In the genomic region with DNA sequence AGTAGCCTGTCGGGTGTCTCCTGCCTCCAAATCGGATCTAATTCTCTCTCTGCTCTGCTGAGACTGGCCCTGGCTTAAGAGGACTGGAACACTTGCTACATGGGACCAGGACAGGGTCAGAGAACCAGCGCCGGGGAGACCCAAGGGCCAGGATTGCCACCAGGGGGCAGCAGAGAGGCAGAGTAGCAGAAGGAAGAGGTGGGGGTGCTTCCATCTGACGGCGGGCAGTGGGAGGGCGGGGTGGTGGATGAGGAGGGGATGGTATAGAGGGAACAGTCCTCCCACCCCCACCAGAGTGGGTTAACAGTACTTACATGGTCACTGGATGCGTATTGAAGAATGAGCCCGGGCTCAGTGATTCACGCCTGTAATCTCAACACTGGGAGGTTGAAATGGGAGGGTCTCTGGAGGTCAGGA, we compare ENCODE assay signal across 9 cellular contexts. TPM values are rescaled to one million over a fixed set of nuclear protein-coding genes. Genes with fewer than 3 reads are reported as not detected.
DNase-seq lines count a peak whose midpoint lies in the region; ATAC-seq, FAIRE-seq and TF ChIP-seq lines count a peak whose summit lies in the region.
"Had no signal": no experiment of that assay in that cellular context is flagged by ENCODE, and none has a peak within 500 bp of the region (broad histone marks: within the 10 kb centered on the region; RNA-seq: fewer than 3 reads in every experiment).

No MANE protein-coding gene starts in this region.

- H3K4me1 Mint-ChIP-seq in progenitor cell of endocrine pancreas (ENCODE audit: low read depth): peaks cover 5% of the 10 kb centered on the region

- WGBS in IMR-90 (ENCODE audit: extremely low coverage in 2 of 2, insufficient read length in 1 of 2), 2 experiments: no CpG with 5 or more reads among the region's 10 CpGs

- no peak overlapping the region for H2BK15ac ChIP-seq in IMR-90 (ENCODE audit: low read depth, low read length)

- intact Hi-C loops in IMR-90 (cut with micrococcal nuclease) (loop anchor here (1.0 kb wide), 1 partner anchor 73 kb away; no protein-coding TSS in a partner anchor), cardiac septum (cut with DNase I) (no loop called here), vagina (cut with DNase I) (loop anchor here (5.0 kb wide), 1 partner anchor 38 kb away; no protein-coding TSS in a partner anchor)

- no peak overlapping the region for H2AK5ac ChIP-seq in IMR-90 (ENCODE audit: low read depth, low read length)

- H3K9me1 ChIP-seq in IMR-90 (ENCODE audit: insufficient read depth, low read length): peaks cover 2% of the 10 kb centered on the region; the same call in 1 of the 2 replicates

- CTCF ChIA-PET in IMR-90 (lab: Yijun Ruan, JAX): interaction anchor here (1.2 to 1.7 kb wide), 2 partner anchors 9 to 25 kb away, joined by 4 to 5 read pairs; no protein-coding TSS in a partner anchor

- no peak overlapping the region for H3K9ac ChIP-seq in IMR-90 (ENCODE audit: low read depth, low read length)

- no peak overlapping the region for H3K4me3 Mint-ChIP-seq in progenitor cell of endocrine pancreas (ENCODE audit: low read depth)
- H3K4me3 Mint-ChIP-seq: activated naive CD4-positive, alpha-beta T cell treated with anti-CD3 and anti-CD28 coated beads, Interleukin-2, amount 50 U/mL, for 24 hours had no signal

- H2BK20ac ChIP-seq in IMR-90 (ENCODE audit: low read depth, low read length): no peak overlapping the region

- dilution Hi-C loops in IMR-90 (cut with HindIII; ENCODE audit: low sequenced_read_pairs, unreplicated experiment): no loop called here

- H4K5ac ChIP-seq in IMR-90 (ENCODE audit: low read depth, low read length): no peak overlapping the region

- no peak overlapping the region for H2BK5ac ChIP-seq in IMR-90 (ENCODE audit: low read depth, low read length, poor library complexity, severe bottlenecking)

- H3K27ac ChIP-seq in IMR-90 (ENCODE audit: insufficient read depth, low read length) (no peak overlapping the region), vagina (no peak overlapping the region)

- POLR2A ChIA-PET in IMR-90 (lab: Charles Lee; ENCODE audit: unreplicated experiment): no interaction called here

- H4K8ac ChIP-seq in IMR-90 (ENCODE audit: low read depth in 2 of 2, low read length in 2 of 2): no peak overlapping the region

- peak overlapping the region; percentile 18 for H2AFZ ChIP-seq in IMR-90 (replicated peaks; ENCODE audit: low read length, poor library complexity)

- H3K18ac ChIP-seq in IMR-90 (ENCODE audit: low read depth, low read length): no peak overlapping the region

- no peaks in the 10 kb centered on the region for H3K79me1 ChIP-seq in IMR-90 (ENCODE audit: low read depth in 1 of 2, low read length in 2 of 2)

- in situ Hi-C loops in IMR-90 (cut with MboI; ENCODE audit: low sequenced_read_pairs): no loop called here

- no TSS peak for BruUV-seq in IMR-90 (replicated peaks; lab: Mats Ljungman, UMichigan)

- H3K27me3 ChIP-seq in IMR-90 (ENCODE audit: control insufficient read depth, insufficient read depth, low read length): no peaks in the 10 kb centered on the region
- H3K27me3 ChIP-seq in vagina: no peaks in the 10 kb centered on the region

- TF ChIP-seq POLR2A in IMR-90 (IDR thresholded peaks at IDR 0.05; ENCODE audit: low read depth, low read length) (no peak), vagina (IDR thresholded peaks at IDR 0.05) (no peak)

- H3K9me3 Mint-ChIP-seq in activated naive CD4-positive, alpha-beta T cell treated with anti-CD3 and anti-CD28 coated beads, Interleukin-2, amount 50 U/mL, for 72 hours: no peaks in the 10 kb centered on the region
- no peaks in the 10 kb centered on the region for H3K9me3 Mint-ChIP-seq in progenitor cell of endocrine pancreas (ENCODE audit: low read depth)
- H3K9me3 Mint-ChIP-seq: activated naive CD4-positive, alpha-beta T cell treated with anti-CD3 and anti-CD28 coated beads, Interleukin-2, amount 50 U/mL, for 24 hours had no signal

- no peaks in the 10 kb centered on the region for H3K36me3 Mint-ChIP-seq in activated naive CD4-positive, alpha-beta T cell treated with anti-CD3 and anti-CD28 coated beads, Interleukin-2, amount 50 U/mL, for 72 hours
- H3K36me3 Mint-ChIP-seq in progenitor cell of endocrine pancreas (ENCODE audit: insufficient read depth): peaks cover 2% of the 10 kb centered on the region
- H3K36me3 Mint-ChIP-seq: activated naive CD4-positive, alpha-beta T cell treated with anti-CD3 and anti-CD28 coated beads, Interleukin-2, amount 50 U/mL, for 24 hours had no signal

- H3K4me1 ChIP-seq in IMR-90 (ENCODE audit: control insufficient read depth, insufficient read depth, low read length) (no peaks in the 10 kb centered on the region), vagina (no peaks in the 10 kb centered on the region)

- H3K4me3 ChIP-seq in IMR-90 (ENCODE audit: insufficient read depth, low read depth, low read length): no peak overlapping the region
- no peak overlapping the region for H3K4me3 ChIP-seq in vagina

- TF ChIP-seq CTCF in D721Med (IDR thresholded peaks at IDR 0.05; ENCODE audit: insufficient read depth, missing control alignments) (peak; percentile 91), IMR-90 (conservative IDR thresholded peaks at IDR 0.05; ENCODE audit: low read depth, low read length) (peak; percentile 72), progenitor cell of endocrine pancreas (IDR thresholded peaks at IDR 0.05; ENCODE audit: unreplicated experiment) (peak; percentile 79), vagina (IDR thresholded peaks at IDR 0.05) (peak; percentile 6 to 85 (median 63))

- no peak overlapping the region for H3K4ac ChIP-seq in IMR-90 (ENCODE audit: low read depth, low read length)

- H2AK9ac ChIP-seq in IMR-90 (replicated peaks; ENCODE audit: low read depth, low read length, poor library complexity): no peak overlapping the region

- H3K14ac ChIP-seq in IMR-90 (replicated peaks; ENCODE audit: low read depth, low read length): no peak overlapping the region

- no peak overlapping the region for H3K23ac ChIP-seq in IMR-90 (ENCODE audit: low read depth, low read length)

- TF ChIP-seq RAD21 in IMR-90 (IDR thresholded peaks at IDR 0.05; ENCODE audit: low read length): no peak

- no peak overlapping the region for H4K91ac ChIP-seq in IMR-90 (ENCODE audit: insufficient read depth, low read depth, low read length)

- ATAC-seq in IMR-90 (ENCODE audit: low read depth): peak; percentile 88
- ATAC-seq in SK-N-SH treated with all-trans-retinoic acid at 6 μM for 48 hours: peak; percentile 94
- peak; percentile 84 to 85 for ATAC-seq in activated naive CD4-positive, alpha-beta T cell treated with anti-CD3 and anti-CD28 coated beads, Interleukin-2, amount 50 U/mL, for 72 hours
- no peak for ATAC-seq in GM21367 (IDR thresholded peaks at IDR 0.05; ENCODE audit: unreplicated experiment)

- H3K56ac ChIP-seq in IMR-90 (ENCODE audit: extremely low read depth, insufficient read depth, low read length): no peak overlapping the region

- DNase-seq in D721Med (ENCODE audit: insufficient read length, low spot score) (peak; percentile 89), IMR-90 (peak; percentile 59), cardiac septum (ENCODE audit: low spot score) (peak; percentile 89), progenitor cell of endocrine pancreas (ENCODE audit: low spot score, unreplicated experiment) (peak; percentile 87), vagina (ENCODE audit: extremely low spot score in 2 of 2) (no peak)
- peak; percentile 73 to 94 for DNase-seq in activated naive CD4-positive, alpha-beta T cell treated with anti-CD3 and anti-CD28 coated beads, Interleukin-2, amount 50 U/mL, for 72 hours (ENCODE audit: low spot score in 2 of 2)

- no peak overlapping the region for H2BK120ac ChIP-seq in IMR-90 (ENCODE audit: low read depth, low read length)

- H4K20me1 ChIP-seq in IMR-90 (ENCODE audit: insufficient read depth, low read length): no peaks in the 10 kb centered on the region

- H3K36me3 ChIP-seq in IMR-90 (ENCODE audit: control insufficient read depth, insufficient read depth, low read length): peaks cover 8% of the 10 kb centered on the region
- H3K36me3 ChIP-seq in vagina: peaks cover 0 to 14% of the 10 kb centered on the region in 2 donors

- no peak overlapping the region for H3K4me2 ChIP-seq in IMR-90 (ENCODE audit: low read depth, low read length)

- no peak for FAIRE-seq in D721Med (lab: Jason Lieb, UNC)

- H3K9me3 ChIP-seq in IMR-90 (ENCODE audit: control insufficient read depth, insufficient read depth, low read length): no peaks in the 10 kb centered on the region
- no peaks in the 10 kb centered on the region for H3K9me3 ChIP-seq in vagina

- no peak overlapping the region for H3K27ac Mint-ChIP-seq in activated naive CD4-positive, alpha-beta T cell treated with anti-CD3 and anti-CD28 coated beads, Interleukin-2, amount 50 U/mL, for 72 hours
- peak overlapping the region; percentile 21 for H3K27ac Mint-ChIP-seq in progenitor cell of endocrine pancreas

- no peaks in the 10 kb centered on the region for H3K27me3 Mint-ChIP-seq in progenitor cell of endocrine pancreas
- H3K27me3 Mint-ChIP-seq: activated naive CD4-positive, alpha-beta T cell treated with anti-CD3 and anti-CD28 coated beads, Interleukin-2, amount 50 U/mL, for 24 hours had no signal

RNA-seq across cellular contexts. Expression of a gene that starts 11.9 kb away (rescaled TPM):
- total RNA-seq in IMR-90 (2012; rRNA removed) (51.7 and 61.3 TPM in 2 replicates), cardiac septum (944 TPM), progenitor cell of endocrine pancreas (342 and 392 TPM in 2 replicates), vagina (442 TPM)
- polyA plus RNA-seq in IMR-90 (2012; rRNA removed): 217 and 232 TPM in 2 replicates
- 280 and 360 TPM in 2 replicates for polyA plus RNA-seq in IMR-90 (2012; cell fraction: cytosol; rRNA removed)
- polyA plus RNA-seq in IMR-90 (2012; cell fraction: nucleus; rRNA removed; ENCODE audit: low replicate concordance): 108 and 140 TPM in 2 replicates
- 100 to 1,000 TPM; 120 TPM for total RNA-seq in activated naive CD4-positive, alpha-beta T cell treated with anti-CD3 and anti-CD28 coated beads, Interleukin-2, amount 50 U/mL, for 72 hours

RNA-seq across cellular contexts. Expression of a gene that starts 13.9 kb away (rescaled TPM):
- total RNA-seq in IMR-90 (2012; rRNA removed) (not detected in 2 replicates), cardiac septum (not detected), progenitor cell of endocrine pancreas (not detected in 2 replicates), vagina (not detected)
- not detected in 2 replicates for polyA plus RNA-seq in IMR-90 (2012; rRNA removed)
- not detected in 2 replicates for polyA plus RNA-seq in IMR-90 (2012; cell fraction: cytosol; rRNA removed)
- not detected in 2 replicates for polyA plus RNA-seq in IMR-90 (2012; cell fraction: nucleus; rRNA removed; ENCODE audit: low replicate concordance)
- not detected for total RNA-seq in activated naive CD4-positive, alpha-beta T cell treated with anti-CD3 and anti-CD28 coated beads, Interleukin-2, amount 50 U/mL, for 72 hours

RNA-seq across cellular contexts. Expression of a gene that starts 31.3 kb away (rescaled TPM):
- not detected in 2 replicates for total RNA-seq in IMR-90 (2012; rRNA removed)
- polyA plus RNA-seq in IMR-90 (2012; rRNA removed): not detected in 2 replicates
- polyA plus RNA-seq in IMR-90 (2012; cell fraction: cytosol; rRNA removed): not detected in 2 replicates
- polyA plus RNA-seq in IMR-90 (2012; cell fraction: nucleus; rRNA removed; ENCODE audit: low replicate concordance): not detected in 2 replicates
- not detected for total RNA-seq in activated naive CD4-positive, alpha-beta T cell treated with anti-CD3 and anti-CD28 coated beads, Interleukin-2, amount 50 U/mL, for 72 hours
- total RNA-seq in cardiac septum: not detected
- total RNA-seq in progenitor cell of endocrine pancreas: not detected in 2 replicates
- not detected for total RNA-seq in vagina

RNA-seq across cellular contexts. Expression of a gene that starts 45.1 kb away (rescaled TPM):
- total RNA-seq in IMR-90 (2012; rRNA removed): 57.2 and 59.5 TPM in 2 replicates
- 83.2 and 85.9 TPM in 2 replicates for polyA plus RNA-seq in IMR-90 (2012; rRNA removed)
- polyA plus RNA-seq in IMR-90 (2012; cell fraction: cytosol; rRNA removed): 155 and 156 TPM in 2 replicates
- polyA plus RNA-seq in IMR-90 (2012; cell fraction: nucleus; rRNA removed; ENCODE audit: low replicate concordance): 99.3 and 145 TPM in 2 replicates
- 100 to 1,000 TPM; 324 to 421 TPM for total RNA-seq in activated naive CD4-positive, alpha-beta T cell treated with anti-CD3 and anti-CD28 coated beads, Interleukin-2, amount 50 U/mL, for 72 hours
- total RNA-seq in cardiac septum: 136 TPM
- 301 and 312 TPM in 2 replicates for total RNA-seq in progenitor cell of endocrine pancreas
- total RNA-seq in vagina: 517 TPM

Comparison
In these comparisons a context has a peak if more than half of its experiments do, and no peak if none do; other contexts are left out.
1. DNase-seq: peak in D721Med (single experiment), IMR-90 (single experiment), activated naive CD4-positive, alpha-beta T cell treated with anti-CD3 and anti-CD28 coated beads, Interleukin-2, amount 50 U/mL, for 72 hours (2 of 2), cardiac septum (single experiment) and progenitor cell of endocrine pancreas (single experiment); none in vagina (0 of 2).
2. Peak in every context shown above with its lines, with median percentiles within 50 percentile points of each other: CTCF ChIP-seq.